Comparison of ENCODE assay signal across 8 cellular contexts in genomic region chr3:48555949-48556795, GRCh38. TPM values are rescaled to one million over a fixed set of nuclear protein-coding genes. Genes with fewer than 3 reads are reported as not detected.
DNase-seq lines count a peak whose midpoint lies in the region; ATAC-seq, FAIRE-seq and TF ChIP-seq lines count a peak whose summit lies in the region.

No MANE protein-coding gene starts in this region.

- intact Hi-C loops in heart right ventricle (cut with DNase I) (loop anchor here in 5 of 10 donors (2.0 to 10.0 kb wide), 4 partner anchors 51 to 281 kb away; partner anchors contain the start of genes UQCRC1 (in 2 of the 5), ATRIP (in 1 of the 5) and SLC26A6 (in 1 of the 5)), cardiac septum (cut with DNase I) (no loop called here), lower lobe of right lung (cut with DNase I) (loop anchor here (10.0 kb wide), 1 partner anchor 91 kb away; a partner anchor contains a TSS)

- H3K79me2 ChIP-seq in astrocyte (ENCODE audit: insufficient read depth, low read length), result peaks cover 11% of the 10 kb centered on the region

- peaks cover 9% of the 10 kb centered on the region for H3K36me3 Mint-ChIP-seq in astrocyte (ENCODE audit: low read depth, unreplicated experiment)

- H3K4me1 ChIP-seq in heart right ventricle, result peaks cover 9 to 74% (median 29%) of the 10 kb centered on the region in 9 donors
- peaks cover 33% of the 10 kb centered on the region for H3K4me1 ChIP-seq in astrocyte (ENCODE audit: insufficient read depth, low read length)
- H3K4me1 ChIP-seq in lower lobe of right lung, result peaks cover 44% of the 10 kb centered on the region
- H3K4me1 ChIP-seq in urinary bladder (ENCODE audit: insufficient read depth), result no peaks in the 10 kb centered on the region

- no peak for FAIRE-seq in astrocyte (lab: Jason Lieb, UNC)

- DNase-seq in heart right ventricle (no peak), cardiac septum (ENCODE audit: low spot score) (no peak), astrocyte (ENCODE audit: low read depth) (no peak), lower lobe of right lung (no peak)

- H3K9me3 Mint-ChIP-seq in astrocyte (ENCODE audit: unreplicated experiment), result no peaks in the 10 kb centered on the region

- H3K36me3 ChIP-seq in heart right ventricle (no peaks in the 10 kb centered on the region), astrocyte (ENCODE audit: insufficient read depth, low read length) (no peaks in the 10 kb centered on the region), lower lobe of right lung (no peaks in the 10 kb centered on the region), urinary bladder (ENCODE audit: insufficient read depth) (no peaks in the 10 kb centered on the region)

- peak overlapping the region; percentile 79 for H2AFZ ChIP-seq in astrocyte (ENCODE audit: low read depth, low read length)

- peaks cover 23% of the 10 kb centered on the region for H4K20me1 ChIP-seq in astrocyte (ENCODE audit: insufficient read depth, low read length)

- H3K27ac ChIP-seq in heart right ventricle (peak overlapping the region in 6 of 10 donors; percentile 21 to 86 (median 52)), astrocyte (ENCODE audit: low read depth, low read length) (no peak overlapping the region), lower lobe of right lung (peak overlapping the region; percentile 56), urinary bladder (ENCODE audit: low read depth) (no peak overlapping the region)

- WGBS in heart right ventricle, 2 donors, result 20 to 22% methylated on average over 28 to 29 of the region's 29 CpGs
- 17% methylated on average over 29 of the region's 29 CpGs for WGBS in urinary bladder

- TF ChIP-seq CTCF in heart right ventricle (IDR thresholded peaks at IDR 0.05) (no peak), astrocyte (IDR thresholded peaks at IDR 0.05; ENCODE audit: insufficient read depth, low read depth, low read length) (no peak), lower lobe of right lung (IDR thresholded peaks at IDR 0.05) (no peak)

- H3K4me3 Mint-ChIP-seq in astrocyte (ENCODE audit: unreplicated experiment), result peak overlapping the region; percentile 88

- H3K27me3 Mint-ChIP-seq in astrocyte (ENCODE audit: low read depth, unreplicated experiment), result no peaks in the 10 kb centered on the region

- H3K27me3 ChIP-seq in heart right ventricle (no peaks in the 10 kb centered on the region), astrocyte (ENCODE audit: insufficient read depth, low read length) (no peaks in the 10 kb centered on the region), lower lobe of right lung (ENCODE audit: low read depth) (no peaks in the 10 kb centered on the region)

- peak in 1 of 8 donors; percentile 0 for ATAC-seq in heart right ventricle
- no peak for ATAC-seq in lower lobe of right lung
- no peak for ATAC-seq in activated CD4-positive, CD25-positive, alpha-beta regulatory T cell treated with anti-CD3 and anti-CD28 coated beads, Interleukin-2, amount 50 U/mL, for 24 hours
- ATAC-seq in HG03139 (IDR thresholded peaks at IDR 0.05; ENCODE audit: unreplicated experiment), result no peak
- no peak for ATAC-seq in HG03442 (IDR thresholded peaks at IDR 0.05; ENCODE audit: unreplicated experiment)

- peak overlapping the region; percentile 73 for H3K9ac ChIP-seq in astrocyte (ENCODE audit: low read length)

- peak overlapping the region; percentile 84 for H3K27ac Mint-ChIP-seq in astrocyte (ENCODE audit: unreplicated experiment)

- H3K4me1 Mint-ChIP-seq in astrocyte (ENCODE audit: low read depth, unreplicated experiment), result peaks cover 41% of the 10 kb centered on the region

- H3K9me3 ChIP-seq in heart right ventricle, result no peaks in the 10 kb centered on the region
- no peaks in the 10 kb centered on the region for H3K9me3 ChIP-seq in astrocyte (ENCODE audit: insufficient read depth, low read depth, low read length)
- no peaks in the 10 kb centered on the region for H3K9me3 ChIP-seq in lower lobe of right lung

- H3K4me2 ChIP-seq in astrocyte (ENCODE audit: low read length), result peak overlapping the region; percentile 85

- H3K4me3 ChIP-seq in heart right ventricle (peak overlapping the region in 9 of 10 donors; percentile 30 to 72 (median 62)), astrocyte (ENCODE audit: insufficient read depth, low read depth, low read length) (peak overlapping the region; percentile 53), lower lobe of right lung (peak overlapping the region; percentile 63), urinary bladder (ENCODE audit: low read depth, low read length) (peak overlapping the region; percentile 47)

RNA-seq across cellular contexts. Expression of gene PFKFB4, which starts 0.4 kb away (rescaled TPM):
- total RNA-seq in heart right ventricle (1 to 10 TPM in 6 of 10 donors, under 1 TPM in 4; 0.40 to 7.7 (median 1.5) TPM), cardiac septum (1.5 TPM), astrocyte (27.5 and 27.8 TPM in 2 replicates), lower lobe of right lung (12.9 TPM), urinary bladder (4.7 TPM)
- polyA plus RNA-seq in heart right ventricle (1 to 10 TPM in 1 of 2 donors, under 1 TPM in 1; 0.74 to 1.0 TPM), urinary bladder (2.4 TPM)

RNA-seq across cellular contexts. Expression of gene UCN2, which starts 7.4 kb away (rescaled TPM):
- under 1 TPM in 4 of 10 donors, not detected in 6; 0.19 to 0.77 (median 0.28) TPM for total RNA-seq in heart right ventricle
- under 1 TPM; 0.06 to 0.22 TPM for polyA plus RNA-seq in heart right ventricle
- 0.48 TPM for total RNA-seq in cardiac septum
- total RNA-seq in astrocyte, result 2.8 and 3.3 TPM in 2 replicates
- 0.32 TPM for total RNA-seq in lower lobe of right lung
- total RNA-seq in urinary bladder, result 0.69 TPM
- 0.81 TPM for polyA plus RNA-seq in urinary bladder

RNA-seq across cellular contexts. Expression of gene COL7A1, which starts 39.0 kb away (rescaled TPM):
- total RNA-seq in heart right ventricle (10 to 100 TPM in 8 of 10 donors, 1 to 10 TPM in 2; 6.1 to 24.0 (median 12.6) TPM), cardiac septum (26.5 TPM), astrocyte (25.8 and 28.7 TPM in 2 replicates), lower lobe of right lung (2.6 TPM), urinary bladder (20.0 TPM)
- polyA plus RNA-seq in heart right ventricle (10 to 100 TPM in 1 of 2 donors, 1 to 10 TPM in 1; 7.7 to 63.5 TPM), urinary bladder (19.7 TPM)

RNA-seq across cellular contexts. Expression of gene SHISA5, which starts 52.2 kb away (rescaled TPM):
- total RNA-seq in heart right ventricle (10 to 100 TPM; 36.8 to 95.3 (median 52.9) TPM), cardiac septum (47.8 TPM), astrocyte (333 and 346 TPM in 2 replicates), lower lobe of right lung (187 TPM), urinary bladder (62.5 TPM)
- polyA plus RNA-seq in heart right ventricle (10 to 100 TPM; 34.6 to 68.7 TPM), urinary bladder (209 TPM)

RNA-seq across cellular contexts. Expression of gene UQCRC1, which starts 53.3 kb away (rescaled TPM):
- total RNA-seq in heart right ventricle (1,000 to 10,000 TPM in 9 of 10 donors, 100 to 1,000 TPM in 1; 723 to 1,173 (median 1,035) TPM), cardiac septum (753 TPM), astrocyte (190 and 199 TPM in 2 replicates), lower lobe of right lung (121 TPM), urinary bladder (82.4 TPM)
- polyA plus RNA-seq in heart right ventricle (1,000 to 10,000 TPM in 1 of 2 donors, 100 to 1,000 TPM in 1; 859 to 1,330 TPM), urinary bladder (282 TPM)

Comparison
In these comparisons a context has a peak if more than half of its experiments do, and no peak if none do; other contexts are left out.
1. H3K27ac ChIP-seq: peak in heart right ventricle (6 of 10) and lower lobe of right lung (single experiment); none in astrocyte (single experiment) and urinary bladder (single experiment).
2. Peak in every context shown above with its lines, with median percentiles within 50 percentile points of each other: H3K4me3 ChIP-seq.